ENCODE assay signal across 10 cellular contexts in the genomic region with DNA sequence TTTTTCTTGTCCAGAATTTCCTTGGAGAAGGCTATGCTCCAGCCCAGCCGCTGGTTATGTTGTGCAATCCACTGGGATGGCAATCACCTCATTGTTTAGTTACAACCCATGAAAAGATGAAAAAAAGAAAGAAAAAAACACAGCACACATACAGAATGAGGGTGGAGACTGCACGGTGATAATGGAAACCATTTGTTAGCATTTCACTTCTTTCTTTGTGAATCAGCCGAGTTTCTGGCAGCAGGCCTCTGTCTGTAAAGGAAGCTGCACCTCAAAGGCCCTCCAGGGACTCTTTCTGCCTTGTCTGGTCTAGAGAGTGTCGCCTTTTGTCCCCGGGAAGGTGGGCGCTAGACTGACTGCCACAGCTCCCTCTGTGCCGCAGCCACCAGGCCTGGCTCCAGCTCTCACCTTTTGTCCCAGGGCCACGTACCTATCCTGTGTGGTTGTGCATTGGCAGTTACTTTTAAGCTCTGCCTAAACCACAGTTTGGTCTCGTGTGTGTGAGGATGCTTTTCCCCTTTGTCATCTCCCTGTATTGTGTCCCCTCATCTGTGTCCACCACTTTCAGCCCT. TPM values are rescaled to one million over a fixed set of nuclear protein-coding genes. Genes with fewer than 3 reads are reported as not detected.
DNase-seq lines count a peak whose midpoint lies in the region; ATAC-seq, FAIRE-seq and TF ChIP-seq lines count a peak whose summit lies in the region.
"Had no signal": no experiment of that assay in that cellular context is flagged by ENCODE, and none has a peak within 500 bp of the region (broad histone marks: within the 10 kb centered on the region; RNA-seq: fewer than 3 reads in every experiment).

No MANE protein-coding gene starts in this region.

- H3K4me2 ChIP-seq in astrocyte (ENCODE audit: low read length), result peak overlapping the region; percentile 75

- peak; percentile 89 for DNase-seq in HFFc6
- peak; percentile 93 for DNase-seq in astrocyte (ENCODE audit: low read depth)
- peak in 2 of 5 donors; percentile 35 to 39 for DNase-seq in heart left ventricle
- DNase-seq in suprapubic skin (ENCODE audit: low spot score in 2 of 2), result no peak
- DNase-seq in colonic mucosa, result no peak
- no peak for DNase-seq in left colon
- DNase-seq in retina, result no peak
- DNase-seq: effector CD8-positive, alpha-beta T cell; KBM-7 had no signal

- H3K27ac Mint-ChIP-seq in HFFc6 (peak overlapping the region; percentile 84), astrocyte (ENCODE audit: unreplicated experiment) (peak overlapping the region; percentile 50)

- intact Hi-C loops in heart left ventricle (cut with DNase I) (no loop called here), colonic mucosa (cut with DNase I) (no loop called here), left colon (cut with DNase I, micrococcal nuclease) (no loop called here)

- no peaks in the 10 kb centered on the region for H3K79me2 ChIP-seq in astrocyte (ENCODE audit: insufficient read depth, low read length)

- ATAC-seq in heart left ventricle, result peak in 3 of 4 donors; percentile 22 to 80 (median 79)
- no peak for ATAC-seq in HG03571 (IDR thresholded peaks at IDR 0.05; ENCODE audit: unreplicated experiment)
- ATAC-seq in left colon, result no peak

- no peaks in the 10 kb centered on the region for H3K9me3 Mint-ChIP-seq in HFFc6
- H3K9me3 Mint-ChIP-seq in astrocyte (ENCODE audit: unreplicated experiment), result peaks cover 2% of the 10 kb centered on the region

- H3K4me1 Mint-ChIP-seq in HFFc6 (ENCODE audit: low read depth) (peaks cover 93% of the 10 kb centered on the region), astrocyte (ENCODE audit: low read depth, unreplicated experiment) (peaks cover 51% of the 10 kb centered on the region)

- H3K36me3 Mint-ChIP-seq in HFFc6 (ENCODE audit: low read depth), result peaks cover 79% of the 10 kb centered on the region
- H3K36me3 Mint-ChIP-seq in astrocyte (ENCODE audit: low read depth, unreplicated experiment), result peaks cover 12% of the 10 kb centered on the region

- H3K27me3 Mint-ChIP-seq in HFFc6 (ENCODE audit: insufficient read depth), result peaks cover 5% of the 10 kb centered on the region; the same call in 1 of the 2 replicates
- H3K27me3 Mint-ChIP-seq in astrocyte (ENCODE audit: low read depth, unreplicated experiment), result no peaks in the 10 kb centered on the region

- no peak for TF ChIP-seq POLR2A in heart left ventricle (IDR thresholded peaks at IDR 0.05)
- TF ChIP-seq POLR2A in suprapubic skin (IDR thresholded peaks at IDR 0.05), result no peak

- H3K27ac ChIP-seq in astrocyte (ENCODE audit: low read depth, low read length) (peak overlapping the region; percentile 75), heart left ventricle (peak overlapping the region in 5 of 12 donors; percentile 17 to 50 (median 35)), suprapubic skin (peak overlapping the region; percentile 70), colonic mucosa (no peak overlapping the region)

- H4K20me1 ChIP-seq in astrocyte (ENCODE audit: insufficient read depth, low read length), result no peaks in the 10 kb centered on the region

- peak; percentile 87 for FAIRE-seq in astrocyte (lab: Jason Lieb, UNC)

- H3K4me3 ChIP-seq in astrocyte (ENCODE audit: insufficient read depth, low read depth, low read length), result peak overlapping the region; percentile 6
- H3K4me3 ChIP-seq in heart left ventricle, result no peak overlapping the region
- no peak overlapping the region for H3K4me3 ChIP-seq in suprapubic skin
- no peak overlapping the region for H3K4me3 ChIP-seq in colonic mucosa

- peak overlapping the region; percentile 69 for H2AFZ ChIP-seq in astrocyte (ENCODE audit: low read depth, low read length)

- H3K9me3 ChIP-seq in astrocyte (ENCODE audit: insufficient read depth, low read depth, low read length) (no peaks in the 10 kb centered on the region), heart left ventricle (no peaks in the 10 kb centered on the region), suprapubic skin (no peaks in the 10 kb centered on the region), colonic mucosa (no peaks in the 10 kb centered on the region)

- H3K4me1 ChIP-seq in astrocyte (ENCODE audit: insufficient read depth, low read length) (peaks cover 42% of the 10 kb centered on the region), heart left ventricle (peaks cover 0 to 44% (median 8%) of the 10 kb centered on the region in 12 donors), suprapubic skin (peaks cover 26% of the 10 kb centered on the region), colonic mucosa (no peaks in the 10 kb centered on the region)

- TF ChIP-seq CTCF in HFFc6 (IDR thresholded peaks at IDR 0.05) (no peak), astrocyte (IDR thresholded peaks at IDR 0.05; ENCODE audit: insufficient read depth, low read depth, low read length) (no peak), heart left ventricle (IDR thresholded peaks at IDR 0.05) (no peak), suprapubic skin (IDR thresholded peaks at IDR 0.05) (no peak), colonic mucosa (IDR thresholded peaks at IDR 0.05) (no peak)

- peak overlapping the region; percentile 55 for H3K9ac ChIP-seq in astrocyte (ENCODE audit: low read length)
- H3K9ac ChIP-seq in colonic mucosa (ENCODE audit: low read depth in 2 of 2, low read length in 2 of 2), result no peak overlapping the region

- H3K36me3 ChIP-seq in astrocyte (ENCODE audit: insufficient read depth, low read length), result no peaks in the 10 kb centered on the region
- H3K36me3 ChIP-seq in heart left ventricle, result no peaks in the 10 kb centered on the region
- no peaks in the 10 kb centered on the region for H3K36me3 ChIP-seq in suprapubic skin
- no peaks in the 10 kb centered on the region for H3K36me3 ChIP-seq in colonic mucosa

- TF ChIP-seq EP300 in suprapubic skin (IDR thresholded peaks at IDR 0.05), result no peak

- 49 to 76% (median 58%) methylated on average over 9 of the region's 9 CpGs for WGBS in heart left ventricle, 4 donors
- WGBS in suprapubic skin, result 39% methylated on average over 9 of the region's 9 CpGs

- peak overlapping the region; percentile 59 for H3K4me3 Mint-ChIP-seq in HFFc6
- no peak overlapping the region for H3K4me3 Mint-ChIP-seq in astrocyte (ENCODE audit: unreplicated experiment)

- H3K27me3 ChIP-seq in astrocyte (ENCODE audit: insufficient read depth, low read length) (no peaks in the 10 kb centered on the region), heart left ventricle (no peaks in the 10 kb centered on the region), suprapubic skin (no peaks in the 10 kb centered on the region), colonic mucosa (no peaks in the 10 kb centered on the region)

RNA-seq across cellular contexts. Expression of gene NGF, which starts 35.6 kb away (rescaled TPM):
- 10 to 100 TPM; 44.4 to 53.8 (median 51.0) TPM for total RNA-seq in HFFc6 (2021; fragmentation: NEBNext Ultra II Directional; extraction: Animal tissue kit (Norgen Biotek cat#: 25700))
- total RNA-seq in astrocyte (12.5 and 12.9 TPM in 2 replicates), heart left ventricle (10 to 100 TPM in 1 of 9 donors, 1 to 10 TPM in 7, under 1 TPM in 1; 0.94 to 13.6 (median 2.9) TPM), suprapubic skin (under 1 TPM in 1 of 4 donors, not detected in 3; 0.80 TPM), colonic mucosa (under 1 TPM in 1 of 2 donors, not detected in 1; 0.64 TPM), left colon (under 1 TPM; 0.25 to 0.64 TPM)
- polyA plus RNA-seq in heart left ventricle, result 10 to 100 TPM in 1 of 2 donors, 1 to 10 TPM in 1; 2.4 to 11.5 TPM

Comparison
In these comparisons a context has a peak if more than half of its experiments do, and no peak if none do; other contexts are left out.
1. DNase-seq: peak in HFFc6 (single experiment) and astrocyte (single experiment); none in suprapubic skin (0 of 2), colonic mucosa (single experiment), left colon (0 of 2) and retina (single experiment).
2. ATAC-seq: peak in heart left ventricle (3 of 4); none in HG03571 (single experiment) and left colon (single experiment).